ENCODE assay signal across 15 cellular contexts in the genomic region with DNA sequence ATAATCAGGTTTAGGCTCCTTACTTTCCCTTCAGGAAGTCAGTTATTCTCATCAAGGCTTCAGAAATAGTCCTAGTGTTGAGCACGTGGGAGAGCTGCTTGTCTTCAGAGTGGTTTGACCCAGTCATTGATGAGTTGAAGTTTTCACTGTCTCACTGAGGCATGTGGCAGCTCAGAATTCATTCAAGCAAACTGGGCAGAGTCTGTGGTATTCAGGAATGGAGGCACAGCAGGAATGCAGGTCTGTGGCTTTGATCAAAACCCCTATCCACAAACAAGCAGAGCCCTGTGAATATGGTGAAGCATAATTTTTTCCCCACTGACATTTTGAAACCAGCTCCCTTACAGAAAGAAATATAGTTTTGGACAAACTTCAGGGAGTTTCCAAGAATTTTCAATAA.
DNase-seq lines count a peak whose midpoint lies in the region; ATAC-seq and TF ChIP-seq lines count a peak whose summit lies in the region.
"Had no signal": no experiment of that assay in that cellular context is flagged by ENCODE, and none has a peak within 500 bp of the region (broad histone marks: within the 10 kb centered on the region; RNA-seq: fewer than 3 reads in every experiment).

No MANE protein-coding gene starts in this region.

- POLR2A ChIA-PET in MCF 10A (lab: Yijun Ruan, JAX) (interaction anchor here (0.8 to 8.8 kb wide), 11 partner anchors 14 to 172 kb away, joined by 3 to 117 read pairs (median 3); no protein-coding TSS in a partner anchor), WTC11 (lab: Charles Lee) (no interaction called here)

- DNase-seq in MCF 10A (ENCODE audit: unreplicated experiment) (no peak), breast epithelium (ENCODE audit: low spot score in 2 of 2) (no peak), WTC11 (ENCODE audit: low spot score) (no peak), glomerular visceral epithelial cell (ENCODE audit: extremely low spot score) (peak; percentile 93), NCI-H446 treated with DMSO at 0.1 percent for 48 hours (lab: John Stamatoyannopoulos, UW) (no peak), medulla oblongata (ENCODE audit: extremely low spot score) (no peak), NCI-H2196 treated with DMSO at 0.1 percent for 48 hours (lab: John Stamatoyannopoulos, UW; ENCODE audit: unreplicated experiment) (no peak)
- DNase-seq: activated CD4-positive, CD25-positive, alpha-beta regulatory T cell treated with anti-CD3 and anti-CD28 coated beads, Interleukin-2, amount 50 U/mL, for 72 hours; activated naive CD8-positive, alpha-beta T cell treated with anti-CD3 and anti-CD28 coated beads, Interleukin-2, amount 50 U/mL, for 24 hours; activated T-cell treated with anti-CD3 and anti-CD28 coated beads, Interleukin-2, amount 50 U/mL, for 1 hour; left ventricle myocardium superior; NCI-H1694 treated with DMSO at 0.1 percent for 48 hours; testis had no signal

- no peaks in the 10 kb centered on the region for H3K9me3 Mint-ChIP-seq in MCF 10A (ENCODE audit: unreplicated experiment)
- H3K9me3 Mint-ChIP-seq in WTC11: no peaks in the 10 kb centered on the region
- H3K9me3 Mint-ChIP-seq: activated naive CD8-positive, alpha-beta T cell treated with anti-CD3 and anti-CD28 coated beads, Interleukin-2, amount 50 U/mL, for 24 hours had no signal

- H3K9me3 ChIP-seq in breast epithelium: no peaks in the 10 kb centered on the region
- H3K9me3 ChIP-seq: neutrophil, testis had no signal

- no TSS peak for BruUV-seq in MCF 10A (replicated peaks; lab: Mats Ljungman, UMichigan)

- H3K36me3 ChIP-seq in breast epithelium: no peaks in the 10 kb centered on the region
- H3K36me3 ChIP-seq: neutrophil had no signal

- ATAC-seq in WTC11 (peak; percentile 76), GM19324 (IDR thresholded peaks at IDR 0.05; ENCODE audit: low FRiP score, unreplicated experiment) (no peak)
- ATAC-seq: activated naive CD8-positive, alpha-beta T cell treated with anti-CD3 and anti-CD28 coated beads, Interleukin-2, amount 50 U/mL, for 24 hours; left ventricle myocardium superior had no signal

- no peak overlapping the region for H3K4me3 Mint-ChIP-seq in MCF 10A (ENCODE audit: unreplicated experiment)
- no peak overlapping the region for H3K4me3 Mint-ChIP-seq in WTC11
- H3K4me3 Mint-ChIP-seq: activated naive CD8-positive, alpha-beta T cell treated with anti-CD3 and anti-CD28 coated beads, Interleukin-2, amount 50 U/mL, for 24 hours had no signal

- no peak for TF ChIP-seq CTCF in MCF 10A (IDR thresholded peaks at IDR 0.05; ENCODE audit: unreplicated experiment)
- no peak for TF ChIP-seq CTCF in breast epithelium (IDR thresholded peaks at IDR 0.05)
- TF ChIP-seq CTCF in WTC11 (IDR thresholded peaks at IDR 0.05): no peak

- H3K4me1 Mint-ChIP-seq in MCF 10A (ENCODE audit: insufficient read depth, unreplicated experiment): peaks cover 14% of the 10 kb centered on the region
- H3K4me1 Mint-ChIP-seq in WTC11: peaks cover 33% of the 10 kb centered on the region

- no peaks in the 10 kb centered on the region for H3K36me3 Mint-ChIP-seq in MCF 10A (ENCODE audit: insufficient read depth, unreplicated experiment)
- H3K36me3 Mint-ChIP-seq in WTC11: no peaks in the 10 kb centered on the region

- peak overlapping the region; percentile 47 for H3K27ac Mint-ChIP-seq in MCF 10A (ENCODE audit: low read depth, unreplicated experiment)
- H3K27ac Mint-ChIP-seq in WTC11: no peak overlapping the region
- H3K27ac Mint-ChIP-seq: activated naive CD8-positive, alpha-beta T cell treated with anti-CD3 and anti-CD28 coated beads, Interleukin-2, amount 50 U/mL, for 24 hours had no signal

- intact Hi-C loops in MCF 10A (cut with micrococcal nuclease): loop anchor here (5.0 kb wide), 1 partner anchor 182 kb away; no protein-coding TSS in a partner anchor
- intact Hi-C loops in breast epithelium (cut with DNase I; ENCODE audit: low total_unique reads): no loop called here

- no peaks in the 10 kb centered on the region for H3K27me3 ChIP-seq in breast epithelium
- H3K27me3 ChIP-seq: neutrophil, testis had no signal

- TF ChIP-seq POLR2A in breast epithelium (IDR thresholded peaks at IDR 0.05): no peak

- H3K27ac ChIP-seq in breast epithelium: no peak overlapping the region
- H3K27ac ChIP-seq: neutrophil, testis had no signal

- no peaks in the 10 kb centered on the region for H3K4me1 ChIP-seq in breast epithelium
- H3K4me1 ChIP-seq: testis had no signal

- no peak overlapping the region for H3K4me3 ChIP-seq in breast epithelium
- H3K4me3 ChIP-seq: testis had no signal

- CTCF ChIA-PET in MCF 10A (lab: Yijun Ruan, JAX): interaction anchor here (0.9 to 2.6 kb wide), 8 partner anchors 9 to 174 kb away, joined by 3 to 10 read pairs (median 4); no protein-coding TSS in a partner anchor
- CTCF ChIA-PET in WTC11 (lab: Charles Lee): interaction anchor here (0.6 to 1.9 kb wide), 4 partner anchors 29 to 219 kb away, joined by 3 to 8 read pairs (median 3); no protein-coding TSS in a partner anchor

- H3K27me3 Mint-ChIP-seq in MCF 10A (ENCODE audit: insufficient read depth, unreplicated experiment) (no peaks in the 10 kb centered on the region), WTC11 (ENCODE audit: low read depth) (no peaks in the 10 kb centered on the region)
- H3K27me3 Mint-ChIP-seq: activated naive CD8-positive, alpha-beta T cell treated with anti-CD3 and anti-CD28 coated beads, Interleukin-2, amount 50 U/mL, for 24 hours had no signal

TF ChIP-seq in WTC11, 78 proteins besides CTCF, POLR2A, EP300 and RAD21 (continues in another document):
- TF ChIP-seq, protein P1, sequence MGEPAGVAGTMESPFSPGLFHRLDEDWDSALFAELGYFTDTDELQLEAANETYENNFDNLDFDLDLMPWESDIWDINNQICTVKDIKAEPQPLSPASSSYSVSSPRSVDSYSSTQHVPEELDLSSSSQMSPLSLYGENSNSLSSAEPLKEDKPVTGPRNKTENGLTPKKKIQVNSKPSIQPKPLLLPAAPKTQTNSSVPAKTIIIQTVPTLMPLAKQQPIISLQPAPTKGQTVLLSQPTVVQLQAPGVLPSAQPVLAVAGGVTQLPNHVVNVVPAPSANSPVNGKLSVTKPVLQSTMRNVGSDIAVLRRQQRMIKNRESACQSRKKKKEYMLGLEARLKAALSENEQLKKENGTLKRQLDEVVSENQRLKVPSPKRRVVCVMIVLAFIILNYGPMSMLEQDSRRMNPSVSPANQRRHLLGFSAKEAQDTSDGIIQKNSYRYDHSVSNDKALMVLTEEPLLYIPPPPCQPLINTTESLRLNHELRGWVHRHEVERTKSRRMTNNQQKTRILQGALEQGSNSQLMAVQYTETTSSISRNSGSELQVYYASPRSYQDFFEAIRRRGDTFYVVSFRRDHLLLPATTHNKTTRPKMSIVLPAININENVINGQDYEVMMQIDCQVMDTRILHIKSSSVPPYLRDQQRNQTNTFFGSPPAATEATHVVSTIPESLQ (CRISPR knock-in tag; IDR thresholded peaks at IDR 0.05): no peak
- TF ChIP-seq ETV6 (CRISPR knock-in tag; IDR thresholded peaks at IDR 0.05) (no peak), FOXK1 (CRISPR knock-in tag; IDR thresholded peaks at IDR 0.05) (no peak), ZNF416 (CRISPR knock-in tag; IDR thresholded peaks at IDR 0.05) (no peak), ZMAT4 (CRISPR knock-in tag; IDR thresholded peaks at IDR 0.05) (no peak)
- TF ChIP-seq, protein P2, sequence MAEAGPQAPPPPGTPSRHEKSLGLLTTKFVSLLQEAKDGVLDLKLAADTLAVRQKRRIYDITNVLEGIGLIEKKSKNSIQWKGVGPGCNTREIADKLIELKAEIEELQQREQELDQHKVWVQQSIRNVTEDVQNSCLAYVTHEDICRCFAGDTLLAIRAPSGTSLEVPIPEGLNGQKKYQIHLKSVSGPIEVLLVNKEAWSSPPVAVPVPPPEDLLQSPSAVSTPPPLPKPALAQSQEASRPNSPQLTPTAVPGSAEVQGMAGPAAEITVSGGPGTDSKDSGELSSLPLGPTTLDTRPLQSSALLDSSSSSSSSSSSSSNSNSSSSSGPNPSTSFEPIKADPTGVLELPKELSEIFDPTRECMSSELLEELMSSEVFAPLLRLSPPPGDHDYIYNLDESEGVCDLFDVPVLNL (CRISPR knock-in tag; IDR thresholded peaks at IDR 0.05; ENCODE audit: borderline replicate concordance, low read depth): no peak
- TF ChIP-seq, protein P3, sequence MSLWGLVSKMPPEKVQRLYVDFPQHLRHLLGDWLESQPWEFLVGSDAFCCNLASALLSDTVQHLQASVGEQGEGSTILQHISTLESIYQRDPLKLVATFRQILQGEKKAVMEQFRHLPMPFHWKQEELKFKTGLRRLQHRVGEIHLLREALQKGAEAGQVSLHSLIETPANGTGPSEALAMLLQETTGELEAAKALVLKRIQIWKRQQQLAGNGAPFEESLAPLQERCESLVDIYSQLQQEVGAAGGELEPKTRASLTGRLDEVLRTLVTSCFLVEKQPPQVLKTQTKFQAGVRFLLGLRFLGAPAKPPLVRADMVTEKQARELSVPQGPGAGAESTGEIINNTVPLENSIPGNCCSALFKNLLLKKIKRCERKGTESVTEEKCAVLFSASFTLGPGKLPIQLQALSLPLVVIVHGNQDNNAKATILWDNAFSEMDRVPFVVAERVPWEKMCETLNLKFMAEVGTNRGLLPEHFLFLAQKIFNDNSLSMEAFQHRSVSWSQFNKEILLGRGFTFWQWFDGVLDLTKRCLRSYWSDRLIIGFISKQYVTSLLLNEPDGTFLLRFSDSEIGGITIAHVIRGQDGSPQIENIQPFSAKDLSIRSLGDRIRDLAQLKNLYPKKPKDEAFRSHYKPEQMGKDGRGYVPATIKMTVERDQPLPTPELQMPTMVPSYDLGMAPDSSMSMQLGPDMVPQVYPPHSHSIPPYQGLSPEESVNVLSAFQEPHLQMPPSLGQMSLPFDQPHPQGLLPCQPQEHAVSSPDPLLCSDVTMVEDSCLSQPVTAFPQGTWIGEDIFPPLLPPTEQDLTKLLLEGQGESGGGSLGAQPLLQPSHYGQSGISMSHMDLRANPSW (CRISPR knock-in tag; conservative IDR thresholded peaks at IDR 0.05; ENCODE audit: low read depth): no peak
- TF ChIP-seq, protein P4, sequence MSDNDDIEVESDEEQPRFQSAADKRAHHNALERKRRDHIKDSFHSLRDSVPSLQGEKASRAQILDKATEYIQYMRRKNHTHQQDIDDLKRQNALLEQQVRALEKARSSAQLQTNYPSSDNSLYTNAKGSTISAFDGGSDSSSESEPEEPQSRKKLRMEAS (CRISPR knock-in tag; IDR thresholded peaks at IDR 0.05): no peak
